Comparison of ENCODE assay signal across 22 cellular contexts in the genomic region with DNA sequence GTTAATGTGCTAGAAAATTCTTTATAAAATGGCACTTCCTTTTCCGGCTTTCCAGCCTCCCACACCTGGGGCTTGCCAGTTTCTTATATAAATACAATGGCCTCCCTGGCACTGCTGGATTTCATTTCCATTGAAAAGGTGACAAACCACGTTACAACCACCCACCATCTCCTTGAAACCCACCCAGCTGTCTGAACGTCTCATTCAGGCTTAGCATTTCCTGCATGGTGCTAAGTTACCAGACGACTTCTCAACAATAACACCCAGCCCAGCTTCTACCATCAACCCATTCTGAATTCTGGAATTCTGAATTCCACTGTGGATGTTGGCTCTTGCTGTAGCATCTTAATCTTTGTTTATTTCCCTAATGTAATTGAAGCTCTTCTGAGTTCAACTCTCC.
A peak's percentile ranks its signal among the peaks of the same experiment; 100 is the strongest.
DNase-seq lines count a peak whose midpoint lies in the region; ATAC-seq and TF ChIP-seq lines count a peak whose summit lies in the region.
"Had no signal": no experiment of that assay in that cellular context is flagged by ENCODE, and none has a peak within 500 bp of the region (broad histone marks: within the 10 kb centered on the region; RNA-seq: fewer than 3 reads in every experiment).

No MANE protein-coding gene starts in this region.

- in situ Hi-C loops in IMR-90 (cut with MboI; ENCODE audit: low sequenced_read_pairs), result no loop called here

- H3K56ac ChIP-seq in IMR-90 (ENCODE audit: extremely low read depth, insufficient read depth, low read length), result no peak overlapping the region
- H3K56ac ChIP-seq in mesendoderm (ENCODE audit: low read length), result no peak overlapping the region

- H3K4me1 ChIP-seq in IMR-90 (ENCODE audit: control insufficient read depth, insufficient read depth, low read length) (peaks cover 3% of the 10 kb centered on the region), mesendoderm (ENCODE audit: control insufficient read depth, low read depth, low read length) (no peaks in the 10 kb centered on the region)
- H3K4me1 ChIP-seq: A549, BE2C, HAP-1 had no signal

- H2AK9ac ChIP-seq in IMR-90 (replicated peaks; ENCODE audit: low read depth, low read length, poor library complexity), result no peak overlapping the region

- H3K14ac ChIP-seq in IMR-90 (replicated peaks; ENCODE audit: low read depth, low read length), result no peak overlapping the region

- TF ChIP-seq POLR2A in IMR-90 (IDR thresholded peaks at IDR 0.05; ENCODE audit: low read depth, low read length), result no peak

- H3K27me3 ChIP-seq in IMR-90 (ENCODE audit: control insufficient read depth, insufficient read depth, low read length) (no peaks in the 10 kb centered on the region), mesendoderm (ENCODE audit: insufficient read depth, low read length, poor library complexity) (no peaks in the 10 kb centered on the region)
- H3K27me3 ChIP-seq: BE2C; BLaER1 treated with 17β-estradiol and CSF1 and Interleukin-3, amounts not matched to agents 10 nM and 100 nM had no signal

- H2BK15ac ChIP-seq in IMR-90 (ENCODE audit: low read depth, low read length) (peak overlapping the region; percentile 29; the same call in 1 of the 3 replicates), mesendoderm (replicated peaks; ENCODE audit: low read depth) (no peak overlapping the region)

- H3K79me1 ChIP-seq in IMR-90 (ENCODE audit: low read depth in 1 of 2, low read length in 2 of 2) (no peaks in the 10 kb centered on the region), mesendoderm (ENCODE audit: low read length) (no peaks in the 10 kb centered on the region)

- 0 out of 2 replicates have a peak overlapping the region, but pooled peaks have one; percentile 49 for H2BK20ac ChIP-seq in IMR-90 (ENCODE audit: low read depth, low read length)

- H4K8ac ChIP-seq in IMR-90 (ENCODE audit: low read depth in 2 of 2, low read length in 2 of 2) (no peak overlapping the region), mesendoderm (ENCODE audit: low read depth, low read length) (no peak overlapping the region)

- BruUV-seq in IMR-90 (replicated peaks; lab: Mats Ljungman, UMichigan), result no TSS peak

- TF ChIP-seq CTCF in IMR-90 (conservative IDR thresholded peaks at IDR 0.05; ENCODE audit: low read depth, low read length), result no peak

- H3K23ac ChIP-seq in IMR-90 (ENCODE audit: low read depth, low read length) (no peak overlapping the region), mesendoderm (ENCODE audit: low read length) (no peak overlapping the region)

- H2BK5ac ChIP-seq in IMR-90 (ENCODE audit: low read depth, low read length, poor library complexity, severe bottlenecking) (no peak overlapping the region), mesendoderm (ENCODE audit: low read length) (no peak overlapping the region)

- no peak overlapping the region for H3K18ac ChIP-seq in IMR-90 (ENCODE audit: low read depth, low read length)
- peak overlapping the region; percentile 86 for H3K18ac ChIP-seq in mesendoderm (ENCODE audit: low read length)

- no peak overlapping the region for H2AFZ ChIP-seq in IMR-90 (replicated peaks; ENCODE audit: low read length, poor library complexity)

- H3K4me3 ChIP-seq in IMR-90 (ENCODE audit: insufficient read depth, low read depth, low read length) (no peak overlapping the region), mesendoderm (ENCODE audit: low read length) (no peak overlapping the region)
- H3K4me3 ChIP-seq: A549; BLaER1 treated with 17β-estradiol and CSF1 and Interleukin-3, amounts not matched to agents 10 nM and 100 nM; GM12878; HAP-1 had no signal

- H3K9me3 ChIP-seq in IMR-90 (ENCODE audit: control insufficient read depth, insufficient read depth, low read length), result no peaks in the 10 kb centered on the region
- H3K9me3 ChIP-seq: A549; BE2C; BLaER1 treated with 17β-estradiol and CSF1 and Interleukin-3, amounts not matched to agents 10 nM and 100 nM; HAP-1 had no signal

- H2AK5ac ChIP-seq in IMR-90 (ENCODE audit: low read depth, low read length) (0 out of 2 replicates have a peak overlapping the region, but pooled peaks have one; percentile 38), mesendoderm (ENCODE audit: low read length) (no peak overlapping the region)

- H3K27ac ChIP-seq in IMR-90 (ENCODE audit: insufficient read depth, low read length) (no peak overlapping the region), caudate nucleus (ENCODE audit: low read depth, low read length) (peak overlapping the region; percentile 71), mesendoderm (ENCODE audit: low read depth, low read length) (peak overlapping the region; percentile 19), temporal lobe (ENCODE audit: low read depth, low read length) (peak overlapping the region; percentile 54)
- H3K27ac ChIP-seq: A549; BLaER1 treated with 17β-estradiol and CSF1 and Interleukin-3, amounts not matched to agents 10 nM and 100 nM had no signal

- H3K4me2 ChIP-seq in IMR-90 (ENCODE audit: low read depth, low read length), result no peak overlapping the region
- H3K4me2 ChIP-seq in mesendoderm (ENCODE audit: low read length), result no peak overlapping the region
- H3K4me2 ChIP-seq: A549; BLaER1 treated with 17β-estradiol and CSF1 and Interleukin-3, amounts not matched to agents 10 nM and 100 nM had no signal

- H3K4ac ChIP-seq in IMR-90 (ENCODE audit: low read depth, low read length) (no peak overlapping the region), mesendoderm (ENCODE audit: low read depth, low read length) (no peak overlapping the region)

- no peak for DNase-seq in IMR-90
- DNase-seq in caudate nucleus (lab: John Stamatoyannopoulos, UW), result peak in 1 of 61 donors; percentile 14
- peak; percentile 47 for DNase-seq in mesendoderm
- DNase-seq in retina, result no peak
- DNase-seq: 8988T; ACHN; AML-193; BE2C; CD4-positive, alpha-beta T cell; CD8-positive, alpha-beta memory T cell; DMS 273 treated with DMSO at 0.1 percent for 48 hours; DMS79; EL; GDM1; HFFc6 had no signal

- H3K9me1 ChIP-seq in IMR-90 (ENCODE audit: insufficient read depth, low read length), result no peaks in the 10 kb centered on the region; the same call in 1 of the 2 replicates

- no peak overlapping the region for H4K91ac ChIP-seq in IMR-90 (ENCODE audit: insufficient read depth, low read depth, low read length)

- POLR2A ChIA-PET in IMR-90 (lab: Charles Lee; ENCODE audit: unreplicated experiment), result no interaction called here

- dilution Hi-C loops in IMR-90 (cut with HindIII; ENCODE audit: low sequenced_read_pairs, unreplicated experiment), result no loop called here

- H3K9ac ChIP-seq in IMR-90 (ENCODE audit: low read depth, low read length), result no peak overlapping the region
- no peak overlapping the region for H3K9ac ChIP-seq in mesendoderm (ENCODE audit: low read length)
- H3K9ac ChIP-seq: BLaER1 treated with 17β-estradiol and CSF1 and Interleukin-3, amounts not matched to agents 10 nM and 100 nM had no signal

- no peaks in the 10 kb centered on the region for H3K79me2 ChIP-seq in mesendoderm (ENCODE audit: control insufficient read depth, insufficient read depth, low read length)

- intact Hi-C loops in IMR-90 (cut with micrococcal nuclease), result no loop called here

- CTCF ChIA-PET in IMR-90 (lab: Yijun Ruan, JAX), result interaction anchor here (0.6 kb wide), 1 partner anchor 183 kb away, joined by 3 read pairs; no protein-coding TSS in a partner anchor

- WGBS in IMR-90 (ENCODE audit: extremely low coverage in 2 of 2, insufficient read length in 1 of 2), 2 experiments, result 26% methylated on average over 2 of the region's 4 CpGs; no CpG with 5 or more reads in 1 of the 2 experiments
- WGBS in mesendoderm (ENCODE audit: extremely low coverage, insufficient coverage, low lambda C conversion rate), result no CpG with 5 or more reads among the region's 4 CpGs

- ATAC-seq in IMR-90 (ENCODE audit: low read depth) (no peak), HG03457 (IDR thresholded peaks at IDR 0.05; ENCODE audit: unreplicated experiment) (no peak), GM18868 (IDR thresholded peaks at IDR 0.05; ENCODE audit: unreplicated experiment) (no peak)
- ATAC-seq: A549, GM12878 had no signal

- no peak overlapping the region for H4K5ac ChIP-seq in IMR-90 (ENCODE audit: low read depth, low read length)
- no peak overlapping the region for H4K5ac ChIP-seq in mesendoderm (ENCODE audit: low read length)

- H2BK120ac ChIP-seq in IMR-90 (ENCODE audit: low read depth, low read length), result no peak overlapping the region; the same call in 1 of the 2 replicates
- H2BK120ac ChIP-seq in mesendoderm (ENCODE audit: low read depth, low read length), result peak overlapping the region; percentile 75

- H3K36me3 ChIP-seq in IMR-90 (ENCODE audit: control insufficient read depth, insufficient read depth, low read length), result no peaks in the 10 kb centered on the region
- H3K36me3 ChIP-seq in mesendoderm (ENCODE audit: control insufficient read depth, insufficient read depth, low read length), result no peaks in the 10 kb centered on the region
- H3K36me3 ChIP-seq: BE2C; BLaER1 treated with 17β-estradiol and CSF1 and Interleukin-3, amounts not matched to agents 10 nM and 100 nM; HAP-1 had no signal

- TF ChIP-seq RAD21 in IMR-90 (IDR thresholded peaks at IDR 0.05; ENCODE audit: low read length), result no peak

- H4K20me1 ChIP-seq in IMR-90 (ENCODE audit: insufficient read depth, low read length), result no peaks in the 10 kb centered on the region
- H4K20me1 ChIP-seq: BLaER1 treated with 17β-estradiol and CSF1 and Interleukin-3, amounts not matched to agents 10 nM and 100 nM had no signal

TF ChIP-seq in IMR-90, 13 proteins besides CTCF, POLR2A, EP300 and RAD21 (continues in another document):
- TF ChIP-seq MAFK (IDR thresholded peaks at IDR 0.05; ENCODE audit: low read depth, low read length) (no peak), RFX5 (IDR thresholded peaks at IDR 0.05; ENCODE audit: low read depth, low read length) (no peak), CEBPB (IDR thresholded peaks at IDR 0.05; ENCODE audit: low read depth, low read length) (no peak), CHD1 (IDR thresholded peaks at IDR 0.05; ENCODE audit: low read depth, low read length) (no peak)
- TF ChIP-seq, protein P1, sequence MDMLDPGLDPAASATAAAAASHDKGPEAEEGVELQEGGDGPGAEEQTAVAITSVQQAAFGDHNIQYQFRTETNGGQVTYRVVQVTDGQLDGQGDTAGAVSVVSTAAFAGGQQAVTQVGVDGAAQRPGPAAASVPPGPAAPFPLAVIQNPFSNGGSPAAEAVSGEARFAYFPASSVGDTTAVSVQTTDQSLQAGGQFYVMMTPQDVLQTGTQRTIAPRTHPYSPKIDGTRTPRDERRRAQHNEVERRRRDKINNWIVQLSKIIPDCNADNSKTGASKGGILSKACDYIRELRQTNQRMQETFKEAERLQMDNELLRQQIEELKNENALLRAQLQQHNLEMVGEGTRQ (IDR thresholded peaks at IDR 0.05; ENCODE audit: low read depth, low read length), result no peak
- TF ChIP-seq, protein P2, sequence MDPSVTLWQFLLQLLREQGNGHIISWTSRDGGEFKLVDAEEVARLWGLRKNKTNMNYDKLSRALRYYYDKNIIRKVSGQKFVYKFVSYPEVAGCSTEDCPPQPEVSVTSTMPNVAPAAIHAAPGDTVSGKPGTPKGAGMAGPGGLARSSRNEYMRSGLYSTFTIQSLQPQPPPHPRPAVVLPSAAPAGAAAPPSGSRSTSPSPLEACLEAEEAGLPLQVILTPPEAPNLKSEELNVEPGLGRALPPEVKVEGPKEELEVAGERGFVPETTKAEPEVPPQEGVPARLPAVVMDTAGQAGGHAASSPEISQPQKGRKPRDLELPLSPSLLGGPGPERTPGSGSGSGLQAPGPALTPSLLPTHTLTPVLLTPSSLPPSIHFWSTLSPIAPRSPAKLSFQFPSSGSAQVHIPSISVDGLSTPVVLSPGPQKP (IDR thresholded peaks at IDR 0.05; ENCODE audit: borderline replicate concordance, low read depth, low read length), result no peak
